Comparison of ENCODE assay signal across 18 cellular contexts in genomic region chr2:4973973-4974372, GRCh38.
DNase-seq lines count a peak whose midpoint lies in the region; ATAC-seq and TF ChIP-seq lines count a peak whose summit lies in the region.
"Had no signal": no experiment of that assay in that cellular context is flagged by ENCODE, and none has a peak within 500 bp of the region (broad histone marks: within the 10 kb centered on the region; RNA-seq: fewer than 3 reads in every experiment).

No MANE protein-coding gene starts in this region.

- no peaks in the 10 kb centered on the region for H3K4me1 ChIP-seq in right cardiac atrium (ENCODE audit: control insufficient read depth, insufficient read depth, low read length)
- H3K4me1 ChIP-seq in esophagus muscularis mucosa: no peaks in the 10 kb centered on the region
- no peaks in the 10 kb centered on the region for H3K4me1 ChIP-seq in naive thymus-derived CD4-positive, alpha-beta T cell (ENCODE audit: control insufficient read depth in 2 of 2, insufficient read depth in 2 of 2, low read length in 2 of 2)
- H3K4me1 ChIP-seq in aorta (ENCODE audit: control insufficient read depth in 1 of 2, insufficient read depth in 2 of 2, low read length in 2 of 2): no peaks in the 10 kb centered on the region
- H3K4me1 ChIP-seq: Caco-2 had no signal

- no peak overlapping the region for H3K4me3 ChIP-seq in right cardiac atrium (ENCODE audit: low read length)
- H3K4me3 ChIP-seq in esophagus muscularis mucosa: no peak overlapping the region
- no peak overlapping the region for H3K4me3 ChIP-seq in naive thymus-derived CD4-positive, alpha-beta T cell (ENCODE audit: low read length)
- H3K4me3 ChIP-seq in aorta (ENCODE audit: low read length in 2 of 2): no peak overlapping the region
- H3K4me3 ChIP-seq: SK-N-MC had no signal

- H3K27me3 Mint-ChIP-seq in naive thymus-derived CD4-positive, alpha-beta T cell: no peaks in the 10 kb centered on the region

- no peak for TF ChIP-seq EP300 in esophagus muscularis mucosa (IDR thresholded peaks at IDR 0.05)

- H3K9me3 Mint-ChIP-seq in naive thymus-derived CD4-positive, alpha-beta T cell: peaks cover 0 to 13% (median 6%) of the 10 kb centered on the region in 11 donors

- CTCF ChIA-PET in naive thymus-derived CD4-positive, alpha-beta T cell (lab: Charles Lee): no interaction called here

- WGBS in right cardiac atrium: 88% methylated on average over 2 of the region's 2 CpGs
- 77% methylated on average over 2 of the region's 2 CpGs for WGBS in esophagus muscularis mucosa
- 69 to 95% methylated on average over 2 of the region's 2 CpGs for WGBS in aorta, 2 donors

- no peak for DNase-seq in right cardiac atrium
- no peak for DNase-seq in Right ventricle myocardium superior
- DNase-seq in esophagus muscularis mucosa (ENCODE audit: extremely low spot score): peak; percentile 84
- DNase-seq in naive thymus-derived CD4-positive, alpha-beta T cell: no peak
- DNase-seq in aorta: no peak
- no peak for DNase-seq in NCI-H69 (lab: John Stamatoyannopoulos, UW)
- DNase-seq in activated CD8-positive, alpha-beta memory T cell treated with anti-CD3 and anti-CD28 coated beads, Interleukin-2, amount 50 U/mL, for 4 hours: no peak
- DNase-seq in activated CD4-positive, alpha-beta T cell treated with anti-CD3 and anti-CD28 coated beads for 1 hour: no peak
- DNase-seq: Caco-2; NCI-H1105; NCI-H187 treated with DMSO at 0.1 percent for 48 hours; NCI-H510A treated with DMSO at 0.1 percent for 48 hours; NK-92 treated with Interleukin-12 subunit alpha and Interleukin-12 subunit beta, amount 100 ng/mL, for 24 hours; OCI-M1 had no signal

- no peaks in the 10 kb centered on the region for H3K4me1 Mint-ChIP-seq in naive thymus-derived CD4-positive, alpha-beta T cell
- H3K4me1 Mint-ChIP-seq: CD14-positive monocyte had no signal

- H3K27me3 ChIP-seq in right cardiac atrium (ENCODE audit: control insufficient read depth, insufficient read depth): no peaks in the 10 kb centered on the region
- no peaks in the 10 kb centered on the region for H3K27me3 ChIP-seq in esophagus muscularis mucosa
- no peaks in the 10 kb centered on the region for H3K27me3 ChIP-seq in naive thymus-derived CD4-positive, alpha-beta T cell (ENCODE audit: control insufficient read depth in 2 of 2, insufficient read depth in 2 of 2, low read length in 2 of 2)
- no peaks in the 10 kb centered on the region for H3K27me3 ChIP-seq in aorta (ENCODE audit: control insufficient read depth in 1 of 2, insufficient read depth in 2 of 2, low read length in 1 of 2)

- POLR2A ChIA-PET in naive thymus-derived CD4-positive, alpha-beta T cell (lab: Charles Lee): no interaction called here

- H3K27ac ChIP-seq in right cardiac atrium (ENCODE audit: low read length): no peak overlapping the region
- H3K27ac ChIP-seq in esophagus muscularis mucosa (replicated peaks in 1 of 4): no peak overlapping the region
- H3K27ac ChIP-seq in naive thymus-derived CD4-positive, alpha-beta T cell (ENCODE audit: low read depth, low read length): no peak overlapping the region
- H3K27ac ChIP-seq in aorta (ENCODE audit: low read depth in 1 of 2, low read length in 2 of 2): no peak overlapping the region
- H3K27ac ChIP-seq: KMS-11, RWPE1, SK-N-MC had no signal

- H3K36me3 ChIP-seq in esophagus muscularis mucosa (no peaks in the 10 kb centered on the region), aorta (ENCODE audit: control insufficient read depth in 1 of 2, insufficient read depth in 2 of 2, low read length in 1 of 2) (no peaks in the 10 kb centered on the region)
- H3K36me3 ChIP-seq in naive thymus-derived CD4-positive, alpha-beta T cell (ENCODE audit: control insufficient read depth in 2 of 3, insufficient read depth in 3 of 3, low read length in 3 of 3): no peaks in the 10 kb centered on the region

- intact Hi-C loops in right cardiac atrium (cut with DNase I) (no loop called here), Right ventricle myocardium superior (cut with DNase I) (no loop called here), esophagus muscularis mucosa (cut with DNase I) (no loop called here), aorta (cut with DNase I) (no loop called here)
- intact Hi-C loops in naive thymus-derived CD4-positive, alpha-beta T cell (cut with micrococcal nuclease): no loop called here

- no peaks in the 10 kb centered on the region for H3K9me3 ChIP-seq in right cardiac atrium (ENCODE audit: control insufficient read depth, low read length)
- H3K9me3 ChIP-seq in esophagus muscularis mucosa: no peaks in the 10 kb centered on the region
- H3K9me3 ChIP-seq in naive thymus-derived CD4-positive, alpha-beta T cell (ENCODE audit: control insufficient read depth in 2 of 3, low read length in 3 of 3): no peaks in the 10 kb centered on the region
- no peaks in the 10 kb centered on the region for H3K9me3 ChIP-seq in aorta (ENCODE audit: control insufficient read depth, low read length)
- H3K9me3 ChIP-seq: Caco-2 had no signal

- H3K27ac Mint-ChIP-seq in naive thymus-derived CD4-positive, alpha-beta T cell: no peak overlapping the region
- H3K27ac Mint-ChIP-seq: CD14-positive monocyte had no signal

- no peaks in the 10 kb centered on the region for H3K36me3 Mint-ChIP-seq in naive thymus-derived CD4-positive, alpha-beta T cell
- H3K36me3 Mint-ChIP-seq: CD14-positive monocyte had no signal

- ATAC-seq in right cardiac atrium: peak; percentile 69
- no peak for ATAC-seq in Right ventricle myocardium superior (ENCODE audit: poor library complexity)
- peak; percentile 54 for ATAC-seq in naive thymus-derived CD4-positive, alpha-beta T cell
- peak; percentile 84 for ATAC-seq in aorta (ENCODE audit: low FRiP score)

- TF ChIP-seq CTCF in esophagus muscularis mucosa (IDR thresholded peaks at IDR 0.05): no peak

- H3K4me3 Mint-ChIP-seq in naive thymus-derived CD4-positive, alpha-beta T cell: no peak overlapping the region
- H3K4me3 Mint-ChIP-seq: CD14-positive monocyte had no signal

- TF ChIP-seq POLR2A in esophagus muscularis mucosa (IDR thresholded peaks at IDR 0.05; ENCODE audit: low read depth): no peak
